ENCODE assay signal across 26 cellular contexts in genomic region chr18:3216987-3217386, GRCh38. TPM values are rescaled to one million over a fixed set of nuclear protein-coding genes. Genes with fewer than 3 reads are reported as not detected.
DNase-seq lines count a peak whose midpoint lies in the region; ATAC-seq and TF ChIP-seq lines count a peak whose summit lies in the region.
"Had no signal": no experiment of that assay in that cellular context is flagged by ENCODE, and none has a peak within 500 bp of the region (broad histone marks: within the 10 kb centered on the region; RNA-seq: fewer than 3 reads in every experiment).

No MANE protein-coding gene starts in this region.

- no peak for ATAC-seq in heart right ventricle
- ATAC-seq in left ventricle myocardium superior: no peak
- no peak for ATAC-seq in right cardiac atrium
- no peak for ATAC-seq in GM18909 (IDR thresholded peaks at IDR 0.05; ENCODE audit: poor library complexity, unreplicated experiment)
- ATAC-seq in HG02759 (IDR thresholded peaks at IDR 0.05; ENCODE audit: unreplicated experiment): no peak
- ATAC-seq: GM23338; pancreas; sciatic nerve; stimulated activated memory B cell treated with anti-CD40 and anti-IgM and Interleukin-4, amounts not matched to agents 10 μg/mL and 1 μg/mL and 100 μg/mL, for 72 hours had no signal

- H3K4me1 ChIP-seq in heart right ventricle (peaks cover 0 to 46% (median 27%) of the 10 kb centered on the region in 9 donors), right cardiac atrium (ENCODE audit: control insufficient read depth, insufficient read depth, low read length) (peaks cover 1% of the 10 kb centered on the region)

- peaks cover 0 to 42% (median 5%) of the 10 kb centered on the region in 9 donors for H3K36me3 ChIP-seq in heart right ventricle
- H3K36me3 ChIP-seq: pancreas had no signal

- DNase-seq in heart right ventricle (no peak), left ventricle myocardium superior (no peak), right cardiac atrium (no peak), progenitor cell of endocrine pancreas (ENCODE audit: low spot score, unreplicated experiment) (no peak), type B pancreatic cell (ENCODE audit: extremely low spot score, unreplicated experiment) (no peak), NCI-H1048 (lab: John Stamatoyannopoulos, UW) (no peak)
- DNase-seq: activated effector memory CD4-positive, alpha-beta T cell treated with anti-CD3 and anti-CD28 coated beads, Interleukin-2, amount 50 U/mL, for 16 hours; activated naive CD8-positive, alpha-beta T cell treated with anti-CD3 and anti-CD28 coated beads for 36 hours; AML-193; anterior cingulate cortex; CD4-positive, CD25-positive, alpha-beta regulatory T cell; DND-41; head of caudate nucleus; NCI-H1694; NCI-H446; NCI-H748 treated with DMSO at 0.1 percent for 48 hours; pancreas; SIG-M5; stimulated activated CD4-positive, alpha-beta T cell treated with anti-CD3 and anti-CD28 coated beads, Interleukin-15, amount 100 ng/mL, for 24 hours had no signal

- WGBS in heart right ventricle, 2 donors: 54 to 64% methylated on average over 5 of the region's 5 CpGs
- 71% methylated on average over 5 of the region's 5 CpGs for WGBS in right cardiac atrium

- no peaks in the 10 kb centered on the region for H3K27me3 Mint-ChIP-seq in progenitor cell of endocrine pancreas
- H3K27me3 Mint-ChIP-seq in type B pancreatic cell: no peaks in the 10 kb centered on the region
- H3K27me3 Mint-ChIP-seq: activated naive CD8-positive, alpha-beta T cell treated with anti-CD3 and anti-CD28 coated beads for 36 hours; CD4-positive, CD25-positive, alpha-beta regulatory T cell; IgD-negative memory B cell; stimulated activated memory B cell treated with anti-CD40 and anti-IgM and Interleukin-4, amounts not matched to agents 10 μg/mL and 1 μg/mL and 100 μg/mL, for 72 hours had no signal

- peak overlapping the region in 9 of 10 donors; percentile 44 to 65 (median 58) for H3K4me3 ChIP-seq in heart right ventricle
- peak overlapping the region; percentile 74 for H3K4me3 ChIP-seq in right cardiac atrium (ENCODE audit: low read length)
- H3K4me3 ChIP-seq: GM23338 had no signal

- H3K27ac Mint-ChIP-seq in progenitor cell of endocrine pancreas: peak overlapping the region; percentile 12
- H3K27ac Mint-ChIP-seq in type B pancreatic cell: peak overlapping the region; percentile 24
- H3K27ac Mint-ChIP-seq: activated naive CD8-positive, alpha-beta T cell treated with anti-CD3 and anti-CD28 coated beads for 36 hours; CD4-positive, CD25-positive, alpha-beta regulatory T cell; GM23338; stimulated activated memory B cell treated with anti-CD40 and anti-IgM and Interleukin-4, amounts not matched to agents 10 μg/mL and 1 μg/mL and 100 μg/mL, for 72 hours had no signal

- intact Hi-C loops in heart right ventricle (cut with DNase I) (loop anchor here in 1 of 10 donors (5.0 kb wide), 1 partner anchor 40 kb away; no protein-coding TSS in a partner anchor), left ventricle myocardium superior (cut with micrococcal nuclease) (no loop called here), right cardiac atrium (cut with DNase I) (no loop called here)

- H3K4me3 Mint-ChIP-seq in progenitor cell of endocrine pancreas (ENCODE audit: low read depth): no peak overlapping the region
- H3K4me3 Mint-ChIP-seq in type B pancreatic cell: peak overlapping the region; percentile 2
- H3K4me3 Mint-ChIP-seq: activated naive CD8-positive, alpha-beta T cell treated with anti-CD3 and anti-CD28 coated beads for 36 hours; CD4-positive, CD25-positive, alpha-beta regulatory T cell; GM23338; IgD-negative memory B cell; neural crest cell; stimulated activated memory B cell treated with anti-CD40 and anti-IgM and Interleukin-4, amounts not matched to agents 10 μg/mL and 1 μg/mL and 100 μg/mL, for 72 hours had no signal

- H3K27me3 ChIP-seq in heart right ventricle: no peaks in the 10 kb centered on the region
- no peaks in the 10 kb centered on the region for H3K27me3 ChIP-seq in right cardiac atrium (ENCODE audit: control insufficient read depth, insufficient read depth)
- H3K27me3 ChIP-seq: pancreas had no signal

- TF ChIP-seq CTCF in heart right ventricle (IDR thresholded peaks at IDR 0.05) (no peak), progenitor cell of endocrine pancreas (IDR thresholded peaks at IDR 0.05; ENCODE audit: unreplicated experiment) (no peak), type B pancreatic cell (conservative IDR thresholded peaks at IDR 0.05) (no peak)

- H3K27ac ChIP-seq in heart right ventricle (peak overlapping the region in 9 of 10 donors; percentile 6 to 96 (median 95)), right cardiac atrium (ENCODE audit: low read length) (peak overlapping the region; percentile 62)

- peaks cover 30% of the 10 kb centered on the region for H3K4me1 Mint-ChIP-seq in progenitor cell of endocrine pancreas (ENCODE audit: low read depth)
- H3K4me1 Mint-ChIP-seq in type B pancreatic cell (ENCODE audit: unreplicated experiment): peaks cover 42% of the 10 kb centered on the region
- H3K4me1 Mint-ChIP-seq: IgD-negative memory B cell; stimulated activated memory B cell treated with anti-CD40 and anti-IgM and Interleukin-4, amounts not matched to agents 10 μg/mL and 1 μg/mL and 100 μg/mL, for 72 hours had no signal

- H3K9me3 ChIP-seq in heart right ventricle (no peaks in the 10 kb centered on the region), right cardiac atrium (ENCODE audit: control insufficient read depth, low read length) (no peaks in the 10 kb centered on the region)
- H3K9me3 ChIP-seq: pancreas had no signal

- H3K36me3 Mint-ChIP-seq in progenitor cell of endocrine pancreas (ENCODE audit: insufficient read depth) (peaks cover 8% of the 10 kb centered on the region), type B pancreatic cell (no peaks in the 10 kb centered on the region)
- H3K36me3 Mint-ChIP-seq: activated naive CD8-positive, alpha-beta T cell treated with anti-CD3 and anti-CD28 coated beads for 36 hours; CD4-positive, CD25-positive, alpha-beta regulatory T cell; IgD-negative memory B cell had no signal

- H3K9me3 Mint-ChIP-seq in progenitor cell of endocrine pancreas (ENCODE audit: low read depth) (peaks cover 13% of the 10 kb centered on the region), type B pancreatic cell (peaks cover 4% of the 10 kb centered on the region)
- H3K9me3 Mint-ChIP-seq: activated naive CD8-positive, alpha-beta T cell treated with anti-CD3 and anti-CD28 coated beads for 36 hours; CD4-positive, CD25-positive, alpha-beta regulatory T cell; GM23338; IgD-negative memory B cell; neural crest cell had no signal

RNA-seq across cellular contexts. Expression of gene MYOM1, which starts 2.8 kb away (rescaled TPM):
- total RNA-seq in heart right ventricle (1,000 to 10,000 TPM in 4 of 10 donors, 100 to 1,000 TPM in 6; 514 to 1,558 (median 939) TPM), left ventricle myocardium superior (724 TPM), right cardiac atrium (100 to 1,000 TPM; 337 to 479 (median 357) TPM), progenitor cell of endocrine pancreas (1.1 TPM in 2 replicates), type B pancreatic cell (ENCODE audit: low replicate concordance) (2.0 TPM in 2 replicates)
- polyA plus RNA-seq in heart right ventricle (100 to 1,000 TPM in 1 of 2 donors, 10 to 100 TPM in 1; 94.4 to 174 TPM), right cardiac atrium (177 TPM)

RNA-seq across cellular contexts. Expression of gene MYL12A, which starts 30.6 kb away (rescaled TPM):
- total RNA-seq in heart right ventricle (1,000 to 10,000 TPM in 9 of 10 donors, 100 to 1,000 TPM in 1; 952 to 8,349 (median 4,124) TPM), left ventricle myocardium superior (1,328 TPM), right cardiac atrium (100 to 1,000 TPM; 493 to 926 (median 671) TPM), progenitor cell of endocrine pancreas (236 and 256 TPM in 2 replicates), type B pancreatic cell (ENCODE audit: low replicate concordance) (219 and 271 TPM in 2 replicates)
- polyA plus RNA-seq in heart right ventricle (1,000 to 10,000 TPM in 1 of 2 donors, 100 to 1,000 TPM in 1; 708 to 3,345 TPM), right cardiac atrium (1,833 TPM)

RNA-seq across cellular contexts. Expression of gene MYL12B, which starts 44.9 kb away (rescaled TPM):
- total RNA-seq in heart right ventricle: 100 to 1,000 TPM; 153 to 241 (median 190) TPM
- polyA plus RNA-seq in heart right ventricle: 100 to 1,000 TPM; 292 to 457 TPM
- total RNA-seq in left ventricle myocardium superior: 168 TPM
- total RNA-seq in right cardiac atrium: 100 to 1,000 TPM; 171 to 199 (median 174) TPM
- polyA plus RNA-seq in right cardiac atrium: 343 TPM
- 187 and 193 TPM in 2 replicates for total RNA-seq in progenitor cell of endocrine pancreas
- 211 and 359 TPM in 2 replicates for total RNA-seq in type B pancreatic cell (ENCODE audit: low replicate concordance)

Comparison
In these comparisons a context has a peak if more than half of its experiments do, and no peak if none do; other contexts are left out.
1. RNA of gene MYOM1, which starts 2.8 kb away (total RNA-seq): 514 to 1,558 TPM in heart right ventricle, 724 TPM in left ventricle myocardium superior (single experiment) and 337 to 479 TPM in right cardiac atrium; 2.0 TPM in type B pancreatic cell and 1.1 TPM in progenitor cell of endocrine pancreas; every median in the first group is over 100 times any median in the second.